Comparison of ENCODE assay signal across 19 cellular contexts in the genomic region with DNA sequence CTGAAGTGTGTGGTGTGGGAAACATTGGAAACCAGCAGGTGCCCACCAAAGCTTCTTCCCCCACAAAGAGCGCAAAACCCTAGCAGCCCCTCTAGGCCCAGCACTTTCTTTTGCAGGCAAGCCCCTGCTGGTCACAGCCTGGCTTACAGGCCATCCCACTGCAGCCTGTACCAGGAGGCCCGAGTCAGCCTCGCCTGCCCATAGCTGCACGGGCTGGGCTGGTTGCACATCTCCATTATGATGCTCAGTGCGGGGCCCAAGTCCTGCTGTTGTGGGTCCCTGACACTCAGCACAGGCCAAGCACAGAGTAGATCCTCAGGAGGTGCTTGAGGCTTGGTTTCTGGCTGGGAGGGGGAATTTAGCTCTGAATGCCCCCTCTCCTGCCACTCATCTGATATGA. TPM values are rescaled to one million over a fixed set of nuclear protein-coding genes. Genes with fewer than 3 reads are reported as not detected.
DNase-seq lines count a peak whose midpoint lies in the region; ATAC-seq, FAIRE-seq and TF ChIP-seq lines count a peak whose summit lies in the region.
"Had no signal": no experiment of that assay in that cellular context is flagged by ENCODE, and none has a peak within 500 bp of the region (broad histone marks: within the 10 kb centered on the region; RNA-seq: fewer than 3 reads in every experiment).

No MANE protein-coding gene starts in this region.

- TF ChIP-seq CTCF in HepG2 (CRISPR knock-in tag; IDR thresholded peaks at IDR 0.05) (no peak), right lobe of liver (IDR thresholded peaks at IDR 0.05) (no peak), Panc1 (IDR thresholded peaks at IDR 0.05) (no peak), endodermal cell (conservative IDR thresholded peaks at IDR 0.05) (peak; percentile 51), type B pancreatic cell (conservative IDR thresholded peaks at IDR 0.05) (peak; percentile 28)

- H3K79me2 ChIP-seq in HepG2 (ENCODE audit: insufficient read depth, low read length), result no peaks in the 10 kb centered on the region

- H2AFZ ChIP-seq in HepG2 (ENCODE audit: low read length), result no peak overlapping the region

- H3K27me3 Mint-ChIP-seq in endodermal cell (ENCODE audit: insufficient read depth), result peaks cover 22% of the 10 kb centered on the region
- peaks cover 52% of the 10 kb centered on the region for H3K27me3 Mint-ChIP-seq in type B pancreatic cell

- H3K36me3 Mint-ChIP-seq in endodermal cell (ENCODE audit: low read depth), result no peaks in the 10 kb centered on the region
- H3K36me3 Mint-ChIP-seq in type B pancreatic cell, result no peaks in the 10 kb centered on the region
- H3K36me3 Mint-ChIP-seq: CD14-positive monocyte; CD8-positive, alpha-beta T cell had no signal

- H3K4me2 ChIP-seq in HepG2 (ENCODE audit: low read depth, low read length), result no peak overlapping the region

- no peak overlapping the region for H3K9ac ChIP-seq in HepG2 (ENCODE audit: insufficient read depth, low read depth, low read length)
- H3K9ac ChIP-seq in endodermal cell (ENCODE audit: extremely low read depth, low read length, poor library complexity, severe bottlenecking), result no peak overlapping the region

- H3K36me3 ChIP-seq in HepG2 (replicated peaks in 1 of 2; ENCODE audit: control insufficient read depth in 1 of 2, insufficient read depth in 2 of 2, low read length in 2 of 2) (no peaks in the 10 kb centered on the region), right lobe of liver (no peaks in the 10 kb centered on the region), Panc1 (ENCODE audit: control insufficient read depth, insufficient read depth, low read length) (no peaks in the 10 kb centered on the region), endodermal cell (ENCODE audit: control insufficient read depth, insufficient read depth, low read length) (no peaks in the 10 kb centered on the region)

- POLR2A ChIA-PET in HepG2 (lab: Yijun Ruan, JAX) (no interaction called here), Panc1 (lab: Charles Lee) (no interaction called here)

- no peak for DNase-seq in HepG2 (ENCODE audit: low spot score)
- no peak for DNase-seq in right lobe of liver
- no peak for DNase-seq in Panc1 (ENCODE audit: low read depth, low spot score)
- no peak for DNase-seq in endodermal cell
- no peak for DNase-seq in type B pancreatic cell (ENCODE audit: extremely low spot score, unreplicated experiment)
- no peak for DNase-seq in activated naive CD4-positive, alpha-beta T cell treated with Interleukin-2 at 50 U/mL for 16 hours
- no peak for DNase-seq in stimulated activated CD4-positive, alpha-beta T cell treated with anti-CD3 and anti-CD28 coated beads, Interleukin-1b, Interleukin-23, amount 100 ng/mL, for 48 hours
- DNase-seq: CD8-positive, alpha-beta T cell; DND-41; GDM1; GOT3 had no signal

- H3K4me1 Mint-ChIP-seq in endodermal cell, result no peaks in the 10 kb centered on the region
- no peaks in the 10 kb centered on the region for H3K4me1 Mint-ChIP-seq in type B pancreatic cell (ENCODE audit: unreplicated experiment)
- H3K4me1 Mint-ChIP-seq: CD14-positive monocyte had no signal

- H3K27ac Mint-ChIP-seq in endodermal cell (no peak overlapping the region), type B pancreatic cell (no peak overlapping the region)
- H3K27ac Mint-ChIP-seq: CD14-positive monocyte; CD8-positive, alpha-beta T cell had no signal

- H3K4me3 Mint-ChIP-seq in endodermal cell (no peak overlapping the region), type B pancreatic cell (no peak overlapping the region)
- H3K4me3 Mint-ChIP-seq: CD14-positive monocyte; CD8-positive, alpha-beta T cell had no signal

- WGBS in HepG2 (ENCODE audit: low lambda C conversion rate), result 26% methylated on average over 4 of the region's 5 CpGs
- WGBS in right lobe of liver (ENCODE audit: insufficient coverage, low coverage, low lambda C conversion rate, missing lambda C conversion rate), result 80% methylated on average over 3 of the region's 5 CpGs
- WGBS in endodermal cell (ENCODE audit: insufficient coverage in 1 of 2, insufficient read length in 1 of 2), 2 experiments, result 96 to 100% methylated on average over 2 to 5 of the region's 5 CpGs

- no peaks in the 10 kb centered on the region for H4K20me1 ChIP-seq in HepG2 (ENCODE audit: insufficient read depth, low read length)

- BruUV-seq in HepG2 (replicated peaks; lab: Mats Ljungman, UMichigan), result no TSS peak
- no TSS peak for BruUV-seq in Panc1 (replicated peaks; lab: Mats Ljungman, UMichigan)

- TF ChIP-seq RAD21 in HepG2 (CRISPR knock-in tag; IDR thresholded peaks at IDR 0.05), result no peak

- intact Hi-C loops in HepG2 (cut with micrococcal nuclease; ENCODE audit: unreplicated experiment) (no loop called here), right lobe of liver (cut with DNase I) (no loop called here), Panc1 (cut with micrococcal nuclease; ENCODE audit: unreplicated experiment) (no loop called here)

- TF ChIP-seq EP300 in HepG2 (IDR thresholded peaks at IDR 0.05; ENCODE audit: low read depth in 2 of 2, low read length in 2 of 2), result no peak
- no peak for TF ChIP-seq EP300 in HepG2 (CRISPR knock-in tag; IDR thresholded peaks at IDR 0.05; ENCODE audit: borderline replicate concordance)

- ATAC-seq in HepG2 (peak; percentile 61), right lobe of liver (no peak), Panc1 (0 out of 2 replicates have a peak, but pooled peaks have one; percentile 26), GM18907 (IDR thresholded peaks at IDR 0.05; ENCODE audit: unreplicated experiment) (no peak)
- ATAC-seq: CD8-positive, alpha-beta T cell; HCT116 had no signal

- H3K4me1 ChIP-seq in HepG2 (ENCODE audit: insufficient read depth, low read length) (no peaks in the 10 kb centered on the region), right lobe of liver (no peaks in the 10 kb centered on the region), Panc1 (ENCODE audit: control insufficient read depth, insufficient read depth, low read length) (no peaks in the 10 kb centered on the region), endodermal cell (ENCODE audit: control insufficient read depth, insufficient read depth, low read length) (no peaks in the 10 kb centered on the region)
- H3K4me1 ChIP-seq: Caco-2 had no signal

- in situ Hi-C loops in HepG2 (cut with HindIII; ENCODE audit: extremely low pct_ligation_motif_present, low pct_unique_long_range_greater_than_20kb), result no loop called here
- in situ Hi-C loops in Panc1 (cut with HindIII; ENCODE audit: low pct_unique_long_range_greater_than_20kb, low sequenced_read_pairs), result no loop called here

- H3K27ac ChIP-seq in HepG2 (ENCODE audit: extremely low read length, insufficient read depth, low read length) (no peak overlapping the region), right lobe of liver (no peak overlapping the region), Panc1 (ENCODE audit: low read length) (no peak overlapping the region), endodermal cell (ENCODE audit: low read depth, low read length) (no peak overlapping the region)
- H3K27ac ChIP-seq: 22Rv1 had no signal

- H3K9me3 ChIP-seq in HepG2 (ENCODE audit: low read length) (no peaks in the 10 kb centered on the region), right lobe of liver (no peaks in the 10 kb centered on the region), Panc1 (ENCODE audit: control insufficient read depth, insufficient read depth, low read depth, low read length) (no peaks in the 10 kb centered on the region), endodermal cell (ENCODE audit: control insufficient read depth, low read length) (no peaks in the 10 kb centered on the region)
- H3K9me3 ChIP-seq: Caco-2 had no signal

- no peak for TF ChIP-seq POLR2A in HepG2 (IDR thresholded peaks at IDR 0.05; ENCODE audit: insufficient read depth in 1 of 2, low read depth in 2 of 2, low read length in 2 of 2)
- no peak for TF ChIP-seq POLR2A in right lobe of liver (IDR thresholded peaks at IDR 0.05)

- no peak for FAIRE-seq in HepG2 (lab: Jason Lieb, UNC)
- FAIRE-seq: HTR-8/SVneo had no signal

- CTCF ChIA-PET in HepG2 (lab: Yijun Ruan, JAX; ENCODE audit: low intra/inter-chr PET ratio, low total read pairs) (no interaction called here), Panc1 (lab: Charles Lee) (interaction anchor here (0.6 to 1.2 kb wide), 2 partner anchors 36 to 54 kb away, joined by 3 to 4 read pairs; no protein-coding TSS in a partner anchor)

- H3K4me3 ChIP-seq in HepG2 (replicated peaks in 1 of 3; ENCODE audit: insufficient read depth in 1 of 3, low read depth in 2 of 3, low read length in 3 of 3) (no peak overlapping the region), right lobe of liver (no peak overlapping the region), Panc1 (ENCODE audit: low read depth in 2 of 2, low read length in 2 of 2) (no peak overlapping the region), endodermal cell (ENCODE audit: low read length) (no peak overlapping the region)

- H3K27me3 ChIP-seq in HepG2 (ENCODE audit: control insufficient read depth in 1 of 2, insufficient read depth in 2 of 2, low read length in 2 of 2), result peaks cover 4 to 28% of the 10 kb centered on the region in 2 experiments; a peak in 3 of 5 replicates
- H3K27me3 ChIP-seq in right lobe of liver, result no peaks in the 10 kb centered on the region
- peaks cover 18% of the 10 kb centered on the region for H3K27me3 ChIP-seq in Panc1 (ENCODE audit: control insufficient read depth, insufficient read depth, low read length)
- H3K27me3 ChIP-seq in endodermal cell (ENCODE audit: control insufficient read depth, insufficient read depth, low read length, poor library complexity, severe bottlenecking), result peaks cover 31% of the 10 kb centered on the region

- H3K9me3 Mint-ChIP-seq in endodermal cell (no peaks in the 10 kb centered on the region), type B pancreatic cell (no peaks in the 10 kb centered on the region)
- H3K9me3 Mint-ChIP-seq: CD14-positive monocyte; CD8-positive, alpha-beta T cell had no signal

RNA-seq across cellular contexts. Expression of a gene that starts 8.0 kb away (rescaled TPM):
- total RNA-seq in HepG2 (2016; rRNA removed; fragmentation: Illumina TruSeq; extraction: Trizol), result 0.04 TPM in 1 of 2 replicates, not detected in the other
- not detected in 2 replicates for total RNA-seq in HepG2 (2016; cell fraction: cytosol; rRNA removed; fragmentation: Illumina TruSeq; extraction: Trizol; ENCODE audit: low read depth)
- total RNA-seq in HepG2 (2016; cell fraction: insoluble cytoplasmic fraction; rRNA removed; fragmentation: Illumina TruSeq; extraction: Trizol), result 0.02 TPM in 1 of 2 replicates, not detected in the other
- total RNA-seq in HepG2 (2016; cell fraction: membrane; rRNA removed; fragmentation: Illumina TruSeq; extraction: Trizol), result not detected in 2 replicates
- not detected in 2 replicates for total RNA-seq in HepG2 (2016; cell fraction: nucleus; rRNA removed; fragmentation: Illumina TruSeq; extraction: Trizol)
- 0.01 and 0.09 TPM in 2 replicates for polyA plus RNA-seq in HepG2 (2011; rRNA removed)
- 0.04 TPM in 1 of 2 replicates, not detected in the other for polyA plus RNA-seq in HepG2 (2011; cell fraction: cytosol; rRNA removed)
- 0.14 and 0.34 TPM in 2 replicates for polyA plus RNA-seq in HepG2 (2011; cell fraction: nucleus; rRNA removed)
- 0.05 TPM in 1 of 2 replicates, not detected in the other for polyA plus RNA-seq in HepG2 (2012)
- polyA plus RNA-seq in HepG2 (2016; cell fraction: cytosol; fragmentation: Illumina TruSeq; extraction: Trizol; ENCODE audit: low read depth), result not detected in 2 replicates
- polyA plus RNA-seq in HepG2 (2016; cell fraction: insoluble cytoplasmic fraction; fragmentation: Illumina TruSeq; extraction: Trizol; ENCODE audit: low read depth), result not detected in 2 replicates
- not detected in 2 replicates for polyA plus RNA-seq in HepG2 (2016; cell fraction: membrane; fragmentation: Illumina TruSeq; extraction: Trizol; ENCODE audit: low read depth)
- polyA plus RNA-seq in HepG2 (2016; cell fraction: nucleus; fragmentation: Illumina TruSeq; extraction: Trizol; ENCODE audit: insufficient read depth, low read depth), result 0.23 TPM in 1 of 2 replicates, not detected in the other
- polyA minus RNA-seq in HepG2 (2011; rRNA and poly(A)+ RNA removed; ENCODE audit: low replicate concordance), result not detected in 2 replicates
- not detected in 2 replicates for polyA minus RNA-seq in HepG2 (2011; cell fraction: cytosol; rRNA and poly(A)+ RNA removed)
- 0.64 TPM in 1 of 2 replicates, not detected in the other for polyA minus RNA-seq in HepG2 (2011; cell fraction: nucleus; rRNA and poly(A)+ RNA removed)
- total RNA-seq in right lobe of liver, result under 1 TPM in 5 of 6 experiments, not detected in 1; 0.09 to 0.42 (median 0.19) TPM
- total RNA-seq in Panc1 (2021; ENCODE audit: unreplicated experiment), result 0.39 TPM
- polyA plus RNA-seq in Panc1 (2012; ENCODE audit: insufficient read length), result not detected
- total RNA-seq in endodermal cell, result 1 to 10 TPM in 1 of 2 donors, under 1 TPM in 1; 0.77 to 4.1 TPM
- 1.7 TPM for polyA plus RNA-seq in endodermal cell (2013, experiment 1 of 2)
- polyA plus RNA-seq in endodermal cell (2013, experiment 2 of 2), result 1.8 TPM
- total RNA-seq in type B pancreatic cell (ENCODE audit: low replicate concordance), result 0.41 and 0.93 TPM in 2 replicates
- total RNA-seq: A673, Caco-2 had no signal
- polyA plus RNA-seq: BJ, CD14-positive monocyte had no signal

RNA-seq across cellular contexts. Expression of a gene that starts 23.0 kb away (rescaled TPM):
- total RNA-seq in HepG2 (2016; rRNA removed; fragmentation: Illumina TruSeq; extraction: Trizol) (not detected in 2 replicates), right lobe of liver (not detected), Panc1 (2021; ENCODE audit: unreplicated experiment) (not detected), endodermal cell (not detected), type B pancreatic cell (ENCODE audit: low replicate concordance) (not detected in 2 replicates)
- not detected in 2 replicates for total RNA-seq in HepG2 (2016; cell fraction: cytosol; rRNA removed; fragmentation: Illumina TruSeq; extraction: Trizol; ENCODE audit: low read depth)
- total RNA-seq in HepG2 (2016; cell fraction: insoluble cytoplasmic fraction; rRNA removed; fragmentation: Illumina TruSeq; extraction: Trizol), result not detected in 2 replicates
- not detected in 2 replicates for total RNA-seq in HepG2 (2016; cell fraction: membrane; rRNA removed; fragmentation: Illumina TruSeq; extraction: Trizol)
- not detected in 2 replicates for total RNA-seq in HepG2 (2016; cell fraction: nucleus; rRNA removed; fragmentation: Illumina TruSeq; extraction: Trizol)
- not detected in 2 replicates for polyA plus RNA-seq in HepG2 (2011; rRNA removed)
- polyA plus RNA-seq in HepG2 (2011; cell fraction: cytosol; rRNA removed), result not detected in 2 replicates
- not detected in 2 replicates for polyA plus RNA-seq in HepG2 (2011; cell fraction: nucleus; rRNA removed)
- polyA plus RNA-seq in HepG2 (2012), result not detected in 2 replicates
- polyA plus RNA-seq in HepG2 (2016; cell fraction: cytosol; fragmentation: Illumina TruSeq; extraction: Trizol; ENCODE audit: low read depth), result not detected in 2 replicates
- polyA plus RNA-seq in HepG2 (2016; cell fraction: insoluble cytoplasmic fraction; fragmentation: Illumina TruSeq; extraction: Trizol; ENCODE audit: low read depth), result not detected in 2 replicates
- polyA plus RNA-seq in HepG2 (2016; cell fraction: membrane; fragmentation: Illumina TruSeq; extraction: Trizol; ENCODE audit: low read depth), result not detected in 2 replicates
- polyA plus RNA-seq in HepG2 (2016; cell fraction: nucleus; fragmentation: Illumina TruSeq; extraction: Trizol; ENCODE audit: insufficient read depth, low read depth), result not detected in 2 replicates
- not detected in 2 replicates for polyA minus RNA-seq in HepG2 (2011; rRNA and poly(A)+ RNA removed; ENCODE audit: low replicate concordance)
- not detected in 2 replicates for polyA minus RNA-seq in HepG2 (2011; cell fraction: cytosol; rRNA and poly(A)+ RNA removed)
- polyA minus RNA-seq in HepG2 (2011; cell fraction: nucleus; rRNA and poly(A)+ RNA removed), result not detected in 2 replicates
- not detected for polyA plus RNA-seq in Panc1 (2012; ENCODE audit: insufficient read length)
- polyA plus RNA-seq in endodermal cell (2013, experiment 1 of 2), result not detected
- polyA plus RNA-seq in endodermal cell (2013, experiment 2 of 2), result not detected
- total RNA-seq: A673; Caco-2; CD8-positive, alpha-beta T cell had no signal
- polyA plus RNA-seq: BJ, CD14-positive monocyte had no signal

RNA-seq across cellular contexts. Expression of a gene that starts 28.7 kb away (rescaled TPM):
- total RNA-seq in HepG2 (2016; rRNA removed; fragmentation: Illumina TruSeq; extraction: Trizol) (not detected in 2 replicates), right lobe of liver (not detected), Panc1 (2021; ENCODE audit: unreplicated experiment) (0.41 TPM), endodermal cell (not detected), type B pancreatic cell (ENCODE audit: low replicate concordance) (0.70 and 0.98 TPM in 2 replicates)
- not detected in 2 replicates for total RNA-seq in HepG2 (2016; cell fraction: cytosol; rRNA removed; fragmentation: Illumina TruSeq; extraction: Trizol; ENCODE audit: low read depth)
- not detected in 2 replicates for total RNA-seq in HepG2 (2016; cell fraction: insoluble cytoplasmic fraction; rRNA removed; fragmentation: Illumina TruSeq; extraction: Trizol)
- not detected in 2 replicates for total RNA-seq in HepG2 (2016; cell fraction: membrane; rRNA removed; fragmentation: Illumina TruSeq; extraction: Trizol)
- total RNA-seq in HepG2 (2016; cell fraction: nucleus; rRNA removed; fragmentation: Illumina TruSeq; extraction: Trizol), result not detected in 2 replicates
- polyA plus RNA-seq in HepG2 (2011; rRNA removed), result not detected in 2 replicates
- not detected in 2 replicates for polyA plus RNA-seq in HepG2 (2011; cell fraction: cytosol; rRNA removed)
- polyA plus RNA-seq in HepG2 (2011; cell fraction: nucleus; rRNA removed), result not detected in 2 replicates
- not detected in 2 replicates for polyA plus RNA-seq in HepG2 (2012)
- polyA plus RNA-seq in HepG2 (2016; cell fraction: cytosol; fragmentation: Illumina TruSeq; extraction: Trizol; ENCODE audit: low read depth), result not detected in 2 replicates
- polyA plus RNA-seq in HepG2 (2016; cell fraction: insoluble cytoplasmic fraction; fragmentation: Illumina TruSeq; extraction: Trizol; ENCODE audit: low read depth), result not detected in 2 replicates
- polyA plus RNA-seq in HepG2 (2016; cell fraction: membrane; fragmentation: Illumina TruSeq; extraction: Trizol; ENCODE audit: low read depth), result not detected in 2 replicates
- not detected in 2 replicates for polyA plus RNA-seq in HepG2 (2016; cell fraction: nucleus; fragmentation: Illumina TruSeq; extraction: Trizol; ENCODE audit: insufficient read depth, low read depth)
- polyA minus RNA-seq in HepG2 (2011; rRNA and poly(A)+ RNA removed; ENCODE audit: low replicate concordance), result not detected in 2 replicates
- not detected in 2 replicates for polyA minus RNA-seq in HepG2 (2011; cell fraction: cytosol; rRNA and poly(A)+ RNA removed)
- polyA minus RNA-seq in HepG2 (2011; cell fraction: nucleus; rRNA and poly(A)+ RNA removed), result not detected in 2 replicates
- not detected for polyA plus RNA-seq in Panc1 (2012; ENCODE audit: insufficient read length)
- not detected for polyA plus RNA-seq in endodermal cell (2013, experiment 1 of 2)
- not detected for polyA plus RNA-seq in endodermal cell (2013, experiment 2 of 2)
- total RNA-seq: A673; Caco-2; CD8-positive, alpha-beta T cell had no signal
- polyA plus RNA-seq: BJ, CD14-positive monocyte had no signal

RNA-seq across cellular contexts. Expression of a gene that starts 39.0 kb away (rescaled TPM):
- total RNA-seq in HepG2 (2016; rRNA removed; fragmentation: Illumina TruSeq; extraction: Trizol) (not detected in 2 replicates), right lobe of liver (not detected), Panc1 (2021; ENCODE audit: unreplicated experiment) (not detected), endodermal cell (under 1 TPM in 1 of 2 donors, not detected in 1; 0.11 TPM), type B pancreatic cell (ENCODE audit: low replicate concordance) (not detected in 2 replicates)
- not detected in 2 replicates for total RNA-seq in HepG2 (2016; cell fraction: cytosol; rRNA removed; fragmentation: Illumina TruSeq; extraction: Trizol; ENCODE audit: low read depth)
- total RNA-seq in HepG2 (2016; cell fraction: insoluble cytoplasmic fraction; rRNA removed; fragmentation: Illumina TruSeq; extraction: Trizol), result not detected in 2 replicates
- total RNA-seq in HepG2 (2016; cell fraction: membrane; rRNA removed; fragmentation: Illumina TruSeq; extraction: Trizol), result not detected in 2 replicates
- total RNA-seq in HepG2 (2016; cell fraction: nucleus; rRNA removed; fragmentation: Illumina TruSeq; extraction: Trizol), result not detected in 2 replicates
- polyA plus RNA-seq in HepG2 (2011; rRNA removed), result not detected in 2 replicates
- not detected in 2 replicates for polyA plus RNA-seq in HepG2 (2011; cell fraction: cytosol; rRNA removed)
- polyA plus RNA-seq in HepG2 (2011; cell fraction: nucleus; rRNA removed), result not detected in 2 replicates
- polyA plus RNA-seq in HepG2 (2012), result not detected in 2 replicates
- polyA plus RNA-seq in HepG2 (2016; cell fraction: cytosol; fragmentation: Illumina TruSeq; extraction: Trizol; ENCODE audit: low read depth), result not detected in 2 replicates
- polyA plus RNA-seq in HepG2 (2016; cell fraction: insoluble cytoplasmic fraction; fragmentation: Illumina TruSeq; extraction: Trizol; ENCODE audit: low read depth), result not detected in 2 replicates
- not detected in 2 replicates for polyA plus RNA-seq in HepG2 (2016; cell fraction: membrane; fragmentation: Illumina TruSeq; extraction: Trizol; ENCODE audit: low read depth)
- not detected in 2 replicates for polyA plus RNA-seq in HepG2 (2016; cell fraction: nucleus; fragmentation: Illumina TruSeq; extraction: Trizol; ENCODE audit: insufficient read depth, low read depth)
- not detected in 2 replicates for polyA minus RNA-seq in HepG2 (2011; rRNA and poly(A)+ RNA removed; ENCODE audit: low replicate concordance)
- not detected in 2 replicates for polyA minus RNA-seq in HepG2 (2011; cell fraction: cytosol; rRNA and poly(A)+ RNA removed)
- polyA minus RNA-seq in HepG2 (2011; cell fraction: nucleus; rRNA and poly(A)+ RNA removed), result not detected in 2 replicates
- not detected for polyA plus RNA-seq in Panc1 (2012; ENCODE audit: insufficient read length)
- not detected for polyA plus RNA-seq in endodermal cell (2013, experiment 1 of 2)
- not detected for polyA plus RNA-seq in endodermal cell (2013, experiment 2 of 2)
- total RNA-seq: A673; Caco-2; CD8-positive, alpha-beta T cell had no signal
- polyA plus RNA-seq: BJ, CD14-positive monocyte had no signal

RNA-seq across cellular contexts. Expression of a gene that starts 42.5 kb away (rescaled TPM):
- 0.24 and 0.71 TPM in 2 replicates for total RNA-seq in HepG2 (2016; rRNA removed; fragmentation: Illumina TruSeq; extraction: Trizol)
- total RNA-seq in HepG2 (2016; cell fraction: cytosol; rRNA removed; fragmentation: Illumina TruSeq; extraction: Trizol; ENCODE audit: low read depth), result 0.44 and 1.2 TPM in 2 replicates
- total RNA-seq in HepG2 (2016; cell fraction: insoluble cytoplasmic fraction; rRNA removed; fragmentation: Illumina TruSeq; extraction: Trizol), result 0.39 and 0.74 TPM in 2 replicates
- 0.17 and 0.37 TPM in 2 replicates for total RNA-seq in HepG2 (2016; cell fraction: membrane; rRNA removed; fragmentation: Illumina TruSeq; extraction: Trizol)
- total RNA-seq in HepG2 (2016; cell fraction: nucleus; rRNA removed; fragmentation: Illumina TruSeq; extraction: Trizol), result 0.43 and 1.4 TPM in 2 replicates
- 0.68 and 0.69 TPM in 2 replicates for polyA plus RNA-seq in HepG2 (2011; rRNA removed)
- 0.53 and 0.90 TPM in 2 replicates for polyA plus RNA-seq in HepG2 (2011; cell fraction: cytosol; rRNA removed)
- polyA plus RNA-seq in HepG2 (2011; cell fraction: nucleus; rRNA removed), result 0.76 and 0.88 TPM in 2 replicates
- 0.05 TPM in 1 of 2 replicates, not detected in the other for polyA plus RNA-seq in HepG2 (2012)
- 0.32 and 0.44 TPM in 2 replicates for polyA plus RNA-seq in HepG2 (2016; cell fraction: cytosol; fragmentation: Illumina TruSeq; extraction: Trizol; ENCODE audit: low read depth)
- polyA plus RNA-seq in HepG2 (2016; cell fraction: insoluble cytoplasmic fraction; fragmentation: Illumina TruSeq; extraction: Trizol; ENCODE audit: low read depth), result 0.20 and 0.87 TPM in 2 replicates
- polyA plus RNA-seq in HepG2 (2016; cell fraction: membrane; fragmentation: Illumina TruSeq; extraction: Trizol; ENCODE audit: low read depth), result 0.50 and 0.71 TPM in 2 replicates
- polyA plus RNA-seq in HepG2 (2016; cell fraction: nucleus; fragmentation: Illumina TruSeq; extraction: Trizol; ENCODE audit: insufficient read depth, low read depth), result 0.84 and 2.3 TPM in 2 replicates
- 2.2 TPM in 1 of 2 replicates, not detected in the other for polyA minus RNA-seq in HepG2 (2011; rRNA and poly(A)+ RNA removed; ENCODE audit: low replicate concordance)
- not detected in 2 replicates for polyA minus RNA-seq in HepG2 (2011; cell fraction: cytosol; rRNA and poly(A)+ RNA removed)
- polyA minus RNA-seq in HepG2 (2011; cell fraction: nucleus; rRNA and poly(A)+ RNA removed), result not detected in 2 replicates
- total RNA-seq in right lobe of liver, result not detected
- total RNA-seq in Panc1 (2021; ENCODE audit: unreplicated experiment), result not detected
- polyA plus RNA-seq in Panc1 (2012; ENCODE audit: insufficient read length), result not detected
- total RNA-seq in endodermal cell, result not detected
- polyA plus RNA-seq in endodermal cell (2013, experiment 1 of 2), result 0.46 TPM
- not detected for polyA plus RNA-seq in endodermal cell (2013, experiment 2 of 2)
- total RNA-seq in type B pancreatic cell (ENCODE audit: low replicate concordance), result not detected in 2 replicates
- total RNA-seq: A673; Caco-2; CD8-positive, alpha-beta T cell had no signal
- polyA plus RNA-seq: BJ, CD14-positive monocyte had no signal

Comparison
In these comparisons a context has a peak if more than half of its experiments do, and no peak if none do; other contexts are left out.
1. ATAC-seq: peak in HepG2 (single experiment) and Panc1 (single experiment); none in right lobe of liver (0 of 4) and GM18907 (single experiment).
2. CTCF ChIP-seq: peak in endodermal cell (single experiment) and type B pancreatic cell (single experiment); none in HepG2 (single experiment), right lobe of liver (0 of 4) and Panc1 (single experiment).